Comparison of ENCODE assay signal across 8 cellular contexts in genomic region chr17:83084621-83085056, GRCh38. TPM values are rescaled to one million over a fixed set of nuclear protein-coding genes. Genes with fewer than 3 reads are reported as not detected.
A peak's percentile ranks its signal among the peaks of the same experiment; 100 is the strongest.
DNase-seq lines count a peak whose midpoint lies in the region; ATAC-seq and TF ChIP-seq lines count a peak whose summit lies in the region.
"Had no signal": no experiment of that assay in that cellular context is flagged by ENCODE, and none has a peak within 500 bp of the region (broad histone marks: within the 10 kb centered on the region; RNA-seq: fewer than 3 reads in every experiment).

No MANE protein-coding gene starts in this region.

- peaks cover 19% of the 10 kb centered on the region for H3K27me3 Mint-ChIP-seq in endodermal cell (ENCODE audit: insufficient read depth)

- H3K36me3 Mint-ChIP-seq in endodermal cell (ENCODE audit: low read depth) = no peaks in the 10 kb centered on the region

- H3K4me3 ChIP-seq in endodermal cell (ENCODE audit: low read length) = no peak overlapping the region
- H3K4me3 ChIP-seq in skeletal muscle satellite cell (ENCODE audit: low read length) = peak overlapping the region; percentile 56

- H3K9me3 ChIP-seq in endodermal cell (ENCODE audit: control insufficient read depth, low read length) = no peaks in the 10 kb centered on the region
- no peaks in the 10 kb centered on the region for H3K9me3 ChIP-seq in skeletal muscle satellite cell (replicated peaks; ENCODE audit: low read length)

- no peaks in the 10 kb centered on the region for H3K4me1 ChIP-seq in endodermal cell (ENCODE audit: control insufficient read depth, insufficient read depth, low read length)
- H3K4me1 ChIP-seq in skeletal muscle satellite cell (ENCODE audit: control insufficient read depth, insufficient read depth, low read length) = peaks cover 83% of the 10 kb centered on the region

- peak overlapping the region; percentile 66 for H3K4me2 ChIP-seq in skeletal muscle satellite cell (ENCODE audit: low read length)

- H3K9me3 Mint-ChIP-seq in endodermal cell = no peaks in the 10 kb centered on the region

- peak; percentile 63 for DNase-seq in DMS79 (lab: John Stamatoyannopoulos, UW)
- DNase-seq in NCI-H1436 treated with DMSO at 0.1 percent for 48 hours (lab: John Stamatoyannopoulos, UW) = peak; percentile 15
- DNase-seq in endodermal cell = no peak
- no peak for DNase-seq in NCI-H1694 (lab: John Stamatoyannopoulos, UW)
- no peak for DNase-seq in medulla oblongata (ENCODE audit: extremely low spot score)
- DNase-seq: NCI-H1092 had no signal

- no peak overlapping the region for H3K4me3 Mint-ChIP-seq in endodermal cell

- no peak overlapping the region for H3K9ac ChIP-seq in endodermal cell (ENCODE audit: extremely low read depth, low read length, poor library complexity, severe bottlenecking)
- H3K9ac ChIP-seq in skeletal muscle satellite cell (ENCODE audit: low read depth, low read length) = peak overlapping the region; percentile 77

- peaks cover 2% of the 10 kb centered on the region for H3K4me1 Mint-ChIP-seq in endodermal cell

- H3K27ac Mint-ChIP-seq in endodermal cell = peak overlapping the region; percentile 26

- TF ChIP-seq CTCF in endodermal cell (conservative IDR thresholded peaks at IDR 0.05) = no peak

- ATAC-seq in HG03460 (IDR thresholded peaks at IDR 0.05; ENCODE audit: unreplicated experiment) = no peak

- 95 to 97% methylated on average over 23 to 27 of the region's 27 CpGs for WGBS in endodermal cell (ENCODE audit: insufficient coverage in 1 of 2, insufficient read length in 1 of 2), 2 experiments

- no peaks in the 10 kb centered on the region for H3K36me3 ChIP-seq in endodermal cell (ENCODE audit: control insufficient read depth, insufficient read depth, low read length)
- peaks cover 53% of the 10 kb centered on the region for H3K36me3 ChIP-seq in skeletal muscle satellite cell (ENCODE audit: insufficient read depth, low read length)

- H3K27me3 ChIP-seq in endodermal cell (ENCODE audit: control insufficient read depth, insufficient read depth, low read length, poor library complexity, severe bottlenecking) (peaks cover 29% of the 10 kb centered on the region), skeletal muscle satellite cell (ENCODE audit: control insufficient read depth, insufficient read depth, low read length) (no peaks in the 10 kb centered on the region)

- H3K27ac ChIP-seq in endodermal cell (ENCODE audit: low read depth, low read length) = no peak overlapping the region

RNA-seq across cellular contexts. Expression of gene METRNL, which starts 5.2 kb away (rescaled TPM):
- 10 to 100 TPM in 1 of 2 donors, 1 to 10 TPM in 1; 7.3 to 10.3 TPM for total RNA-seq in endodermal cell
- 17.8 TPM for polyA plus RNA-seq in endodermal cell (2013, experiment 1 of 2)
- polyA plus RNA-seq in endodermal cell (2013, experiment 2 of 2) = 16.6 TPM
- 108 and 144 TPM in 2 replicates for total RNA-seq in skeletal muscle satellite cell (2012; rRNA removed)

Comparison
In these comparisons a context has a peak if more than half of its experiments do, and no peak if none do; other contexts are left out.
1. DNase-seq: peak in DMS79 (single experiment) and NCI-H1436 treated with DMSO at 0.1 percent for 48 hours (single experiment); none in endodermal cell (single experiment), NCI-H1694 (single experiment) and medulla oblongata (single experiment).